ENCODE assay signal across 1 cellular context in genomic region chr15:67838789-67839332, GRCh38.
TF ChIP-seq lines count a peak whose summit lies in the region.

No MANE protein-coding gene starts in this region.

TF ChIP-seq in HepG2, 621 proteins besides CTCF, POLR2A, EP300 and RAD21 (continued from another document and continues in another):
- TF ChIP-seq TRAFD1 (CRISPR knock-in tag; IDR thresholded peaks at IDR 0.05; ENCODE audit: borderline replicate concordance) (no peak), NCOA1 (CRISPR knock-in tag; IDR thresholded peaks at IDR 0.05) (no peak), ZSCAN29 (CRISPR knock-in tag; conservative IDR thresholded peaks at IDR 0.05) (no peak), ZFP37 (CRISPR knock-in tag; IDR thresholded peaks at IDR 0.05; ENCODE audit: borderline replicate concordance) (no peak), ZNF672 (CRISPR knock-in tag; IDR thresholded peaks at IDR 0.05) (no peak), PAWR (CRISPR knock-in tag; IDR thresholded peaks at IDR 0.05; ENCODE audit: borderline replicate concordance) (no peak), AKNA (CRISPR knock-in tag; IDR thresholded peaks at IDR 0.05; ENCODE audit: borderline replicate concordance) (no peak), POGZ (CRISPR knock-in tag; IDR thresholded peaks at IDR 0.05) (no peak), CSRNP1 (CRISPR knock-in tag; IDR thresholded peaks at IDR 0.05) (peak; percentile 43; the same call in 1 of the 2 replicates), BHLHE40 (IDR thresholded peaks at IDR 0.05; ENCODE audit: low read length) (0 out of 2 replicates have a peak, but pooled peaks have one; percentile 45), ZNF263 (CRISPR knock-in tag; IDR thresholded peaks at IDR 0.05) (peak; percentile 61; the same call in 1 of the 2 replicates), FIP1L1 (IDR thresholded peaks at IDR 0.05; ENCODE audit: borderline replicate concordance, insufficient read depth, low read depth, low read length) (no peak), ZNF101 (CRISPR knock-in tag; IDR thresholded peaks at IDR 0.05; ENCODE audit: borderline replicate concordance, low read depth) (no peak), NFIB (CRISPR knock-in tag; IDR thresholded peaks at IDR 0.05; ENCODE audit: borderline replicate concordance) (no peak), DBP (CRISPR knock-in tag; IDR thresholded peaks at IDR 0.05; ENCODE audit: not compliant biosample characterization) (no peak), ZBTB38 (CRISPR knock-in tag; IDR thresholded peaks at IDR 0.05) (peak; percentile 70; the same call in 1 of the 2 replicates), PITX1 (CRISPR knock-in tag; IDR thresholded peaks at IDR 0.05) (no peak), KLF16 (CRISPR knock-in tag; IDR thresholded peaks at IDR 0.05) (no peak), KLF12 (CRISPR knock-in tag; IDR thresholded peaks at IDR 0.05; ENCODE audit: borderline replicate concordance) (no peak), HNF1B (CRISPR knock-in tag; IDR thresholded peaks at IDR 0.05) (no peak), SP4 (CRISPR knock-in tag; IDR thresholded peaks at IDR 0.05) (0 out of 2 replicates have a peak, but pooled peaks have one; percentile 17), ZNF10 (CRISPR knock-in tag; IDR thresholded peaks at IDR 0.05; ENCODE audit: borderline replicate concordance, low read depth) (no peak), ZFP36 (IDR thresholded peaks at IDR 0.05; ENCODE audit: borderline replicate concordance, low read depth, low read length, partially characterized antibody) (no peak), RELA (CRISPR knock-in tag; IDR thresholded peaks at IDR 0.05) (no peak), ZNF605 (CRISPR knock-in tag; IDR thresholded peaks at IDR 0.05) (no peak), SSRP1 (CRISPR knock-in tag; IDR thresholded peaks at IDR 0.05) (no peak), SPEN (CRISPR knock-in tag; IDR thresholded peaks at IDR 0.05; ENCODE audit: low read depth) (no peak), RCOR2 (CRISPR knock-in tag; IDR thresholded peaks at IDR 0.05) (no peak), PHF20 (CRISPR knock-in tag; IDR thresholded peaks at IDR 0.05) (no peak), ZNF597 (CRISPR knock-in tag; IDR thresholded peaks at IDR 0.05) (no peak), RFX3 (CRISPR knock-in tag; IDR thresholded peaks at IDR 0.05) (no peak), ZNF644 (CRISPR knock-in tag; IDR thresholded peaks at IDR 0.05; ENCODE audit: low read depth) (0 out of 2 replicates have a peak, but pooled peaks have one; percentile 22), SP140L (CRISPR knock-in tag; IDR thresholded peaks at IDR 0.05; ENCODE audit: borderline replicate concordance) (peak; percentile 42; the same call in 1 of the 2 replicates), KDM6A (CRISPR knock-in tag; IDR thresholded peaks at IDR 0.05; ENCODE audit: low read depth) (no peak), ZNF256 (CRISPR knock-in tag; conservative IDR thresholded peaks at IDR 0.05) (no peak), ZNF543 (CRISPR knock-in tag; IDR thresholded peaks at IDR 0.05) (no peak), ZNF792 (CRISPR knock-in tag; IDR thresholded peaks at IDR 0.05) (peak; percentile 55; the same call in 1 of the 2 replicates), GLMP (CRISPR knock-in tag; IDR thresholded peaks at IDR 0.05; ENCODE audit: borderline replicate concordance) (no peak), RXRB (CRISPR knock-in tag; IDR thresholded peaks at IDR 0.05; ENCODE audit: borderline replicate concordance) (peak; percentile 34; the same call in 1 of the 2 replicates), FOXM1 (CRISPR knock-in tag; IDR thresholded peaks at IDR 0.05) (no peak), ZBTB3 (CRISPR knock-in tag; IDR thresholded peaks at IDR 0.05; ENCODE audit: borderline replicate concordance, low read depth) (no peak), IRF2 (CRISPR knock-in tag; IDR thresholded peaks at IDR 0.05) (no peak), ZNF710 (CRISPR knock-in tag; IDR thresholded peaks at IDR 0.05; ENCODE audit: borderline replicate concordance) (no peak), ZNF205 (CRISPR knock-in tag; IDR thresholded peaks at IDR 0.05) (no peak), ZSCAN22 (CRISPR knock-in tag; IDR thresholded peaks at IDR 0.05) (no peak), MTF1 (CRISPR knock-in tag; IDR thresholded peaks at IDR 0.05) (no peak), ZNF180 (CRISPR knock-in tag; IDR thresholded peaks at IDR 0.05; ENCODE audit: borderline replicate concordance, low read depth) (no peak), ZNF230 (CRISPR knock-in tag; IDR thresholded peaks at IDR 0.05) (no peak)
- TF ChIP-seq, protein P1, sequence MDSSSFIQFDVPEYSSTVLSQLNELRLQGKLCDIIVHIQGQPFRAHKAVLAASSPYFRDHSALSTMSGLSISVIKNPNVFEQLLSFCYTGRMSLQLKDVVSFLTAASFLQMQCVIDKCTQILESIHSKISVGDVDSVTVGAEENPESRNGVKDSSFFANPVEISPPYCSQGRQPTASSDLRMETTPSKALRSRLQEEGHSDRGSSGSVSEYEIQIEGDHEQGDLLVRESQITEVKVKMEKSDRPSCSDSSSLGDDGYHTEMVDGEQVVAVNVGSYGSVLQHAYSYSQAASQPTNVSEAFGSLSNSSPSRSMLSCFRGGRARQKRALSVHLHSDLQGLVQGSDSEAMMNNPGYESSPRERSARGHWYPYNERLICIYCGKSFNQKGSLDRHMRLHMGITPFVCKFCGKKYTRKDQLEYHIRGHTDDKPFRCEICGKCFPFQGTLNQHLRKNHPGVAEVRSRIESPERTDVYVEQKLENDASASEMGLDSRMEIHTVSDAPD (CRISPR knock-in tag; IDR thresholded peaks at IDR 0.05), result no peak
